Comparison of ENCODE assay signal across 10 cellular contexts in the genomic region with DNA sequence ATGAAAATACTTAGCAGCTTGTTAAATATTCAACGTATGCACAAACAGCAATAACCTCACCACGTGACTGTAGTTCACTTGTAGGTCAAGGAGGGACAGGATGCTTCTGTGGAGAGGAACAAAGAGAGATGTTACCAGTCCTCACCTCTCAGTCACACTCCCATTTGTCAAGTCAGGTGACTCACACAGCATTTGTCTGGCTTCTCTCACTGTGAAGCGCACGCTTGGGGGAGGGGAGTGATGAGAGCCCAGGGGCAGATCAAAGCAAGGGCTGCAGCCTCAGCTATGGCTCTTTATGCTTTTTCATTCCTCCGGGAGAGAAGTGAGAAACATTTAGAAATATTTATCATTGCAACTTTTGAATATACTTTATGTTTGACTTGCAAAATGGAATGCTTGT. TPM values are rescaled to one million over a fixed set of nuclear protein-coding genes. Genes with fewer than 3 reads are reported as not detected.
DNase-seq lines count a peak whose midpoint lies in the region; TF ChIP-seq lines count a peak whose summit lies in the region.
"Had no signal": no experiment of that assay in that cellular context is flagged by ENCODE, and none has a peak within 500 bp of the region (broad histone marks: within the 10 kb centered on the region; RNA-seq: fewer than 3 reads in every experiment).

No MANE protein-coding gene starts in this region.

- CTCF ChIA-PET in OCI-LY7 (lab: Charles Lee; ENCODE audit: unreplicated experiment) (no interaction called here), mammary epithelial cell (lab: Charles Lee; ENCODE audit: low non-redundant PET) (no interaction called here)

- H3K36me3 ChIP-seq in OCI-LY7 (ENCODE audit: insufficient read depth, low read length) (no peaks in the 10 kb centered on the region), mammary epithelial cell (ENCODE audit: insufficient read depth, low read length) (no peaks in the 10 kb centered on the region), rectal smooth muscle tissue (ENCODE audit: control insufficient read depth, insufficient read depth, low read length) (no peaks in the 10 kb centered on the region), colonic mucosa (no peaks in the 10 kb centered on the region), GM23248 (ENCODE audit: low read depth) (no peaks in the 10 kb centered on the region)
- H3K36me3 ChIP-seq: neutrophil had no signal

- no peaks in the 10 kb centered on the region for H3F3A ChIP-seq in GM23248 (ENCODE audit: insufficient read depth)

- H3K79me2 ChIP-seq in OCI-LY7 (ENCODE audit: insufficient read depth, low read depth, low read length) (no peaks in the 10 kb centered on the region), mammary epithelial cell (ENCODE audit: insufficient read depth, low read length) (no peaks in the 10 kb centered on the region), GM23248 (ENCODE audit: insufficient read depth) (no peaks in the 10 kb centered on the region)

- H3K4me1 ChIP-seq in OCI-LY7 (ENCODE audit: insufficient read depth, low read length, poor library complexity, severe bottlenecking) (peaks cover 40% of the 10 kb centered on the region), mammary epithelial cell (ENCODE audit: insufficient read depth, low read length) (peaks cover 8% of the 10 kb centered on the region), rectal smooth muscle tissue (ENCODE audit: control insufficient read depth, insufficient read depth, low read length) (peaks cover 14% of the 10 kb centered on the region), colonic mucosa (peaks cover 10% of the 10 kb centered on the region), GM23248 (ENCODE audit: insufficient read depth) (0 out of 2 replicates have a peak, but pooled peaks cover 4% of the 10 kb centered on the region)

- DNase-seq in activated effector memory CD4-positive, alpha-beta T cell treated with anti-CD3 and anti-CD28 coated beads, Interleukin-2, amount 50 U/mL, for 16 hours: peak; percentile 75
- no peak for DNase-seq in activated effector memory CD4-positive, alpha-beta T cell treated with Interleukin-2 at 50 U/mL for 16 hours
- DNase-seq in OCI-LY7 (ENCODE audit: low spot score) (peak; percentile 58), mammary epithelial cell (peak; percentile 37), NCI-H1105 (lab: John Stamatoyannopoulos, UW) (no peak), colonic mucosa (no peak), GM23248 (no peak)
- DNase-seq: DND-41 had no signal

- peaks cover 23% of the 10 kb centered on the region for H3K27me3 ChIP-seq in mammary epithelial cell (ENCODE audit: insufficient read depth, low read length)
- H3K27me3 ChIP-seq in rectal smooth muscle tissue (ENCODE audit: control insufficient read depth, insufficient read depth, low read length): peaks cover 10% of the 10 kb centered on the region
- peaks cover 49% of the 10 kb centered on the region for H3K27me3 ChIP-seq in colonic mucosa
- H3K27me3 ChIP-seq in GM23248 (replicated peaks; ENCODE audit: insufficient read depth): peaks cover 53% of the 10 kb centered on the region

- H3K9ac ChIP-seq in mammary epithelial cell (ENCODE audit: insufficient read depth, low read length) (no peak overlapping the region), rectal smooth muscle tissue (ENCODE audit: low read length) (no peak overlapping the region), colonic mucosa (ENCODE audit: low read depth in 2 of 2, low read length in 2 of 2) (no peak overlapping the region), GM23248 (no peak overlapping the region)

- H2AFZ ChIP-seq in OCI-LY7 (ENCODE audit: low read length) (no peak overlapping the region), mammary epithelial cell (ENCODE audit: low read depth, low read length) (no peak overlapping the region), GM23248 (no peak overlapping the region)

- no peak overlapping the region for H3K4me3 ChIP-seq in OCI-LY7 (ENCODE audit: low read depth, low read length, poor library complexity, severe bottlenecking)
- no peak overlapping the region for H3K4me3 ChIP-seq in mammary epithelial cell (replicated peaks in 1 of 3; ENCODE audit: insufficient read depth in 1 of 3, low read depth in 2 of 3, low read length in 3 of 3)
- no peak overlapping the region for H3K4me3 ChIP-seq in rectal smooth muscle tissue (ENCODE audit: low read length)
- H3K4me3 ChIP-seq in colonic mucosa: no peak overlapping the region
- H3K4me3 ChIP-seq in GM23248: no peak overlapping the region

- H3K27ac ChIP-seq in OCI-LY7 (ENCODE audit: low read depth, low read length, poor library complexity, severe bottlenecking) (no peak overlapping the region), mammary epithelial cell (ENCODE audit: insufficient read depth, low read depth, low read length) (no peak overlapping the region), rectal smooth muscle tissue (ENCODE audit: low read depth, low read length) (peak overlapping the region; percentile 64), colonic mucosa (no peak overlapping the region), GM23248 (no peak overlapping the region)
- H3K27ac ChIP-seq: neutrophil had no signal

- H3K4me2 ChIP-seq in OCI-LY7 (ENCODE audit: low read length) (peak overlapping the region; percentile 79; the same call in 1 of the 2 replicates), mammary epithelial cell (ENCODE audit: insufficient read depth, low read depth, low read length) (no peak overlapping the region), GM23248 (ENCODE audit: unreplicated experiment) (no peak overlapping the region)

- 97% methylated on average over 5 of the region's 5 CpGs for WGBS in mammary epithelial cell (ENCODE audit: low coverage, missing lambda C conversion rate)
- WGBS in GM23248 (ENCODE audit: low coverage in 1 of 2, low lambda C conversion rate in 2 of 2, missing lambda C conversion rate in 2 of 2), 2 experiments: 60 to 73% methylated on average over 5 of the region's 5 CpGs

- BruUV-seq in OCI-LY7 (replicated peaks; lab: Mats Ljungman, UMichigan): no TSS peak
- no TSS peak for BruUV-seq in mammary epithelial cell (replicated peaks; lab: Mats Ljungman, UMichigan)

- POLR2A ChIA-PET in OCI-LY7 (lab: Charles Lee): interaction anchor here (0.7 to 2.0 kb wide), 9 partner anchors 8 to 82 kb away, joined by 3 to 9 read pairs (median 3); no protein-coding TSS in a partner anchor

- no peaks in the 10 kb centered on the region for H3K9me2 ChIP-seq in OCI-LY7 (ENCODE audit: insufficient read depth, low read length)
- H3K9me2 ChIP-seq in GM23248 (ENCODE audit: insufficient read depth): no peaks in the 10 kb centered on the region

- in situ Hi-C loops in mammary epithelial cell (cut with MboI; ENCODE audit: low sequenced_read_pairs in 2 of 2): no loop called here
- in situ Hi-C loops in GM23248 (cut with MboI): no loop called here

- dilution Hi-C loops in mammary epithelial cell (cut with HindIII; ENCODE audit: low sequenced_read_pairs): no loop called here

- TF ChIP-seq CTCF in OCI-LY7 (conservative IDR thresholded peaks at IDR 0.05; ENCODE audit: low read length) (no peak), mammary epithelial cell (conservative IDR thresholded peaks at IDR 0.05 in 1 of 2, IDR thresholded peaks at IDR 0.05 in 1 of 2; ENCODE audit: extremely low read depth in 1 of 2, insufficient read depth in 1 of 2, low read depth in 1 of 2, low read length in 2 of 2) (no peak), colonic mucosa (IDR thresholded peaks at IDR 0.05) (no peak)

- H3K9me3 ChIP-seq in OCI-LY7 (ENCODE audit: low read length): no peaks in the 10 kb centered on the region
- H3K9me3 ChIP-seq in mammary epithelial cell (replicated peaks; ENCODE audit: insufficient read depth, low read length): no peaks in the 10 kb centered on the region
- H3K9me3 ChIP-seq in colonic mucosa: no peaks in the 10 kb centered on the region
- H3K9me3 ChIP-seq in GM23248 (ENCODE audit: low read depth): no peaks in the 10 kb centered on the region
- H3K9me3 ChIP-seq: neutrophil had no signal

- intact Hi-C loops in OCI-LY7 (cut with micrococcal nuclease; ENCODE audit: unreplicated experiment): loop anchor here (5.0 to 10.0 kb wide), 2 partner anchors 41 to 726 kb away; no protein-coding TSS in a partner anchor
- intact Hi-C loops in mammary epithelial cell (cut with micrococcal nuclease): no loop called here
- intact Hi-C loops in colonic mucosa (cut with DNase I): no loop called here

- H4K20me1 ChIP-seq in OCI-LY7 (ENCODE audit: insufficient read depth, low read length) (no peaks in the 10 kb centered on the region), mammary epithelial cell (ENCODE audit: insufficient read depth, low read length) (no peaks in the 10 kb centered on the region), GM23248 (ENCODE audit: insufficient read depth) (no peaks in the 10 kb centered on the region)

RNA-seq across cellular contexts. Expression of a gene that starts 2.9 kb away (rescaled TPM):
- total RNA-seq in OCI-LY7 (2014; rRNA removed; shearing (Covaris generic)): 0.35 and 0.82 TPM in 2 replicates
- total RNA-seq in OCI-LY7 (2022) (1.0 and 1.4 TPM in 2 replicates), mammary epithelial cell (under 1 TPM; 0.07 to 0.17 TPM), colonic mucosa (under 1 TPM; 0.49 to 0.80 TPM)
- polyA plus RNA-seq in mammary epithelial cell (not detected), GM23248 (2016; fragmentation: Nextera tagmentation; extraction: Ambion mirVana) (not detected in 2 replicates)
- polyA minus RNA-seq in mammary epithelial cell: not detected
- 0.13 TPM in 1 of 2 replicates, not detected in the other for total RNA-seq in GM23248 (2014; rRNA removed; shearing (Covaris generic))

Comparison
In these comparisons a context has a peak if more than half of its experiments do, and no peak if none do; other contexts are left out.
1. DNase-seq: peak in activated effector memory CD4-positive, alpha-beta T cell treated with anti-CD3 and anti-CD28 coated beads, Interleukin-2, amount 50 U/mL, for 16 hours (single experiment), OCI-LY7 (single experiment) and mammary epithelial cell (single experiment); none in activated effector memory CD4-positive, alpha-beta T cell treated with Interleukin-2 at 50 U/mL for 16 hours (single experiment), NCI-H1105 (single experiment), colonic mucosa (single experiment) and GM23248 (single experiment).